Comparison of ENCODE assay signal across 10 cellular contexts in the genomic region with DNA sequence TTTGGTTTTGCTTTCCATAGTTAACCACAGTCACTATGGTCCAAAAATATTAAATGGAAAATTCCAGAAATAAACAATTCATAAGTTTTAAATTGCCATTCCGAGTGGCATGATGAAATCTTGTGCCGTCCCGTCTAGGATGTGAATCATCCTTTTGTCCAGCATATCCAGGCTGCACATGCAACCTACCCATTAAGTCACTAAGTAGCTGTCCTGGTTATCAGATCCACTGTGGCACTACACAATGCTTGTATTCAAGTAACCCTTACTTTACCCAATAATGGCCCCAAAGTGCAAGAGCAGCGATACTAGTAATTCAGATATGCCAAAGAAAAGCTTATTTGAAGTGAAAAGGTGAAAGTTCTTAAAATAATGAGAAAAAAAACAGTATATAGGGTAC. TPM values are rescaled to one million over a fixed set of nuclear protein-coding genes. Genes with fewer than 3 reads are reported as not detected.
DNase-seq lines count a peak whose midpoint lies in the region; ATAC-seq and TF ChIP-seq lines count a peak whose summit lies in the region.
"Had no signal": no experiment of that assay in that cellular context is flagged by ENCODE, and none has a peak within 500 bp of the region (broad histone marks: within the 10 kb centered on the region; RNA-seq: fewer than 3 reads in every experiment).

No MANE protein-coding gene starts in this region.

- no peak for DNase-seq in CD8-positive, alpha-beta memory T cell
- DNase-seq in dermis blood vessel endothelial cell (peak; percentile 90), mesothelial cell of epicardium (ENCODE audit: low spot score in 2 of 2, unreplicated experiment in 2 of 2) (no peak), NCI-H187 (lab: John Stamatoyannopoulos, UW) (no peak), OCI-M2 (lab: John Stamatoyannopoulos, UW; ENCODE audit: unreplicated experiment) (no peak), NCI-H526 (lab: John Stamatoyannopoulos, UW) (no peak)
- DNase-seq: dorsolateral prefrontal cortex, NCI-H2171 treated with DMSO at 0.1 percent for 48 hours had no signal

- H3K4me1 ChIP-seq in CD8-positive, alpha-beta memory T cell (ENCODE audit: insufficient read depth, low read length) = peaks cover 67% of the 10 kb centered on the region
- H3K4me1 ChIP-seq in OCI-LY1 (ENCODE audit: insufficient read depth, low read length, severe bottlenecking) = peaks cover 83% of the 10 kb centered on the region

- TF ChIP-seq CTCF in OCI-LY1 (IDR thresholded peaks at IDR 0.05; ENCODE audit: low read length) (no peak), mesothelial cell of epicardium (IDR thresholded peaks at IDR 0.05; ENCODE audit: unreplicated experiment) (no peak)

- no peaks in the 10 kb centered on the region for H4K20me1 ChIP-seq in OCI-LY1 (ENCODE audit: insufficient read depth, low read length)

- CTCF ChIA-PET in CD8-positive, alpha-beta memory T cell (lab: Charles Lee) = no interaction called here

- H2AFZ ChIP-seq in OCI-LY1 (ENCODE audit: low read length) = no peak overlapping the region

- peak overlapping the region in 4 of 7 donors; percentile 12 to 32 (median 22) for H3K4me3 Mint-ChIP-seq in CD8-positive, alpha-beta memory T cell
- no peak overlapping the region for H3K4me3 Mint-ChIP-seq in mesothelial cell of epicardium

- peak overlapping the region in 3 of 8 donors; percentile 46 to 53 (median 51) for H3K27ac Mint-ChIP-seq in CD8-positive, alpha-beta memory T cell
- peak overlapping the region; percentile 19 for H3K27ac Mint-ChIP-seq in mesothelial cell of epicardium

- no peaks in the 10 kb centered on the region for H3K9me3 Mint-ChIP-seq in CD8-positive, alpha-beta memory T cell
- H3K9me3 Mint-ChIP-seq in mesothelial cell of epicardium = no peaks in the 10 kb centered on the region

- peaks cover 5% of the 10 kb centered on the region; the same call in 1 of the 2 replicates for H3F3A ChIP-seq in OCI-LY1 (ENCODE audit: insufficient read depth, low read length)

- H3K36me3 ChIP-seq in CD8-positive, alpha-beta memory T cell (ENCODE audit: insufficient read depth, low read length) = no peaks in the 10 kb centered on the region
- H3K36me3 ChIP-seq in OCI-LY1 (ENCODE audit: insufficient read depth, low read length) = peaks cover 21% of the 10 kb centered on the region; the same call in 1 of the 2 replicates

- no peaks in the 10 kb centered on the region for H3K27me3 ChIP-seq in CD8-positive, alpha-beta memory T cell (ENCODE audit: insufficient read depth, low read length, poor library complexity, severe bottlenecking)
- H3K27me3 ChIP-seq in OCI-LY1 (ENCODE audit: insufficient read depth, low read length) = no peaks in the 10 kb centered on the region
- H3K27me3 ChIP-seq: dorsolateral prefrontal cortex had no signal

- H3K27me3 Mint-ChIP-seq in CD8-positive, alpha-beta memory T cell = peaks cover 0 to 2% of the 10 kb centered on the region in 2 donors
- H3K27me3 Mint-ChIP-seq in mesothelial cell of epicardium (ENCODE audit: low read depth) = no peaks in the 10 kb centered on the region

- H3K9ac ChIP-seq in OCI-LY1 (ENCODE audit: low read length) = no peak overlapping the region

- H3K4me3 ChIP-seq in CD8-positive, alpha-beta memory T cell (ENCODE audit: low read length) = no peak overlapping the region
- no peak overlapping the region for H3K4me3 ChIP-seq in OCI-LY1 (ENCODE audit: low read depth, low read length, poor library complexity, severe bottlenecking)
- H3K4me3 ChIP-seq: dorsolateral prefrontal cortex had no signal

- H3K79me2 ChIP-seq in OCI-LY1 (ENCODE audit: insufficient read depth, low read length) = peaks cover 100% of the 10 kb centered on the region

- H3K27ac ChIP-seq in CD8-positive, alpha-beta memory T cell (ENCODE audit: low read depth, low read length) = no peak overlapping the region
- H3K27ac ChIP-seq in OCI-LY1 (ENCODE audit: low read depth, low read length, poor library complexity, severe bottlenecking) = peak overlapping the region; percentile 27

- ATAC-seq in GM18870 (IDR thresholded peaks at IDR 0.05; ENCODE audit: unreplicated experiment) = no peak

- H3K9me2 ChIP-seq in OCI-LY1 (ENCODE audit: low read depth, low read length) = no peaks in the 10 kb centered on the region

- H3K9me3 ChIP-seq in CD8-positive, alpha-beta memory T cell (ENCODE audit: low read length) = no peaks in the 10 kb centered on the region
- no peaks in the 10 kb centered on the region for H3K9me3 ChIP-seq in OCI-LY1 (ENCODE audit: low read length)

- H3K4me1 Mint-ChIP-seq in CD8-positive, alpha-beta memory T cell = peaks cover 70 to 90% (median 89%) of the 10 kb centered on the region in 3 donors
- H3K4me1 Mint-ChIP-seq in mesothelial cell of epicardium = peaks cover 10% of the 10 kb centered on the region

- H3K36me3 Mint-ChIP-seq in CD8-positive, alpha-beta memory T cell = peaks cover 0 to 24% (median 4%) of the 10 kb centered on the region in 3 donors
- H3K36me3 Mint-ChIP-seq in mesothelial cell of epicardium = peaks cover 8% of the 10 kb centered on the region

- POLR2A ChIA-PET in CD8-positive, alpha-beta memory T cell (lab: Charles Lee) = no interaction called here

- peak overlapping the region; percentile 16; the same call in 1 of the 2 replicates for H3K4me2 ChIP-seq in OCI-LY1 (ENCODE audit: low read length)

RNA-seq across cellular contexts. Expression of a gene that starts 10.7 kb away (rescaled TPM):
- total RNA-seq in CD8-positive, alpha-beta memory T cell = 10 to 100 TPM; 71.9 to 74.1 TPM
- 24.1 TPM for polyA plus RNA-seq in CD8-positive, alpha-beta memory T cell
- total RNA-seq in dermis blood vessel endothelial cell (123 and 165 TPM in 2 replicates), mesothelial cell of epicardium (149 to 157 TPM (median 155 TPM) in 3 replicates)
